16 cellular contexts compared by ENCODE assay signal in genomic region chr1:94753171-94753972, GRCh38.
DNase-seq lines count a peak whose midpoint lies in the region; ATAC-seq, FAIRE-seq and TF ChIP-seq lines count a peak whose summit lies in the region.
"Had no signal": no experiment of that assay in that cellular context is flagged by ENCODE, and none has a peak within 500 bp of the region (broad histone marks: within the 10 kb centered on the region; RNA-seq: fewer than 3 reads in every experiment).

No MANE protein-coding gene starts in this region.

- TF ChIP-seq RAD21 in A549 (conservative IDR thresholded peaks at IDR 0.05 in 1 of 2, IDR thresholded peaks at IDR 0.05 in 1 of 2), result no peak

- no peak for TF ChIP-seq EP300 in A549 (IDR thresholded peaks at IDR 0.05)

- no peak for DNase-seq in A549 (ENCODE audit: low read depth in 1 of 2, low spot score in 1 of 2)
- DNase-seq in Peyer's patch, result no peak
- peak; percentile 80 for DNase-seq in Right ventricle myocardium superior
- no peak for DNase-seq in mesothelial cell of epicardium (ENCODE audit: low spot score in 2 of 2, unreplicated experiment in 2 of 2)
- no peak for DNase-seq in activated T-cell treated with anti-CD3 and anti-CD28 coated beads, Interleukin-2, amount 50 U/mL, for 4 hours
- DNase-seq: activated T-cell treated with anti-CD3 and anti-CD28 coated beads, Interleukin-2, amount 50 U/mL, for 24 hours; amniotic stem cell; COR-L47; foreskin keratinocyte; islet precursor cell; MM.1S; NCI-H2107 had no signal

- CTCF ChIA-PET in A549 (lab: Yijun Ruan, JAX), result interaction anchor here (0.6 to 1.0 kb wide), 3 partner anchors 8 to 112 kb away, joined by 3 to 4 read pairs (median 3); no protein-coding TSS in a partner anchor

- no peaks in the 10 kb centered on the region for H3K27me3 ChIP-seq in Peyer's patch
- H3K27me3 ChIP-seq: foreskin keratinocyte, neutrophil had no signal

- POLR2A ChIA-PET in A549 (lab: Yijun Ruan, JAX), result no interaction called here

- peaks cover 29% of the 10 kb centered on the region for H3K4me1 Mint-ChIP-seq in mesothelial cell of epicardium
- H3K4me1 Mint-ChIP-seq in activated T-cell treated with anti-CD3 and anti-CD28 coated beads, Interleukin-2, amount 50 U/mL, for 4 hours (ENCODE audit: low read depth), result no peaks in the 10 kb centered on the region

- intact Hi-C loops in Right ventricle myocardium superior (cut with DNase I), result no loop called here

- H3K4me1 ChIP-seq in A549 (peaks cover 19% of the 10 kb centered on the region), Peyer's patch (no peaks in the 10 kb centered on the region)
- H3K4me1 ChIP-seq: foreskin keratinocyte had no signal

- FAIRE-seq in A549 (lab: Jason Lieb, UNC), result no peak

- H3K36me3 ChIP-seq in Peyer's patch, result no peaks in the 10 kb centered on the region
- H3K36me3 ChIP-seq: neutrophil had no signal

- no peak for TF ChIP-seq CTCF in A549 (IDR thresholded peaks at IDR 0.05)
- no peak for TF ChIP-seq CTCF in Peyer's patch (IDR thresholded peaks at IDR 0.05)
- TF ChIP-seq CTCF in mesothelial cell of epicardium (IDR thresholded peaks at IDR 0.05; ENCODE audit: unreplicated experiment), result no peak

- TF ChIP-seq POLR2A in A549 (IDR thresholded peaks at IDR 0.05; ENCODE audit: low read length) (no peak), Peyer's patch (IDR thresholded peaks at IDR 0.05) (no peak)

- H3K9me3 Mint-ChIP-seq in mesothelial cell of epicardium, result peaks cover 14% of the 10 kb centered on the region
- H3K9me3 Mint-ChIP-seq in activated T-cell treated with anti-CD3 and anti-CD28 coated beads, Interleukin-2, amount 50 U/mL, for 4 hours, result peaks cover 7% of the 10 kb centered on the region

- peak overlapping the region; percentile 73 for H3K27ac Mint-ChIP-seq in mesothelial cell of epicardium
- H3K27ac Mint-ChIP-seq: activated T-cell treated with anti-CD3 and anti-CD28 coated beads, Interleukin-2, amount 50 U/mL, for 24 hours had no signal

- H3K27ac ChIP-seq in A549, result peak overlapping the region; percentile 40 to 60; a peak in 3 of 6 replicates
- peak overlapping the region in 3 of 4 donors; percentile 10 to 44 (median 14) for H3K27ac ChIP-seq in Peyer's patch
- H3K27ac ChIP-seq: foreskin keratinocyte, neutrophil had no signal

- 54% methylated on average over 6 of the region's 6 CpGs for WGBS in A549 (ENCODE audit: missing lambda C conversion rate)

- H3K9me3 ChIP-seq in A549 (peaks cover 4% of the 10 kb centered on the region), Peyer's patch (no peaks in the 10 kb centered on the region)
- H3K9me3 ChIP-seq: neutrophil had no signal

- H3K36me3 Mint-ChIP-seq in mesothelial cell of epicardium, result peaks cover 10% of the 10 kb centered on the region
- no peaks in the 10 kb centered on the region for H3K36me3 Mint-ChIP-seq in activated T-cell treated with anti-CD3 and anti-CD28 coated beads, Interleukin-2, amount 50 U/mL, for 4 hours (ENCODE audit: insufficient read depth)

- H3K4me3 Mint-ChIP-seq in mesothelial cell of epicardium, result no peak overlapping the region
- no peak overlapping the region for H3K4me3 Mint-ChIP-seq in activated T-cell treated with anti-CD3 and anti-CD28 coated beads, Interleukin-2, amount 50 U/mL, for 4 hours
- H3K4me3 Mint-ChIP-seq: activated T-cell treated with anti-CD3 and anti-CD28 coated beads, Interleukin-2, amount 50 U/mL, for 24 hours had no signal

- no peaks in the 10 kb centered on the region for H3K27me3 Mint-ChIP-seq in mesothelial cell of epicardium (ENCODE audit: low read depth)
- peaks cover 13% of the 10 kb centered on the region for H3K27me3 Mint-ChIP-seq in activated T-cell treated with anti-CD3 and anti-CD28 coated beads, Interleukin-2, amount 50 U/mL, for 4 hours (ENCODE audit: low read depth)

- H3K4me2 ChIP-seq in A549, result peak overlapping the region; percentile 19; the same call in 1 of the 3 replicates

- H3K4me3 ChIP-seq in A549 (no peak overlapping the region), Peyer's patch (no peak overlapping the region)

- no peak; a peak in 1 of 6 replicates for ATAC-seq in A549
- peak; percentile 90 for ATAC-seq in Right ventricle myocardium superior (ENCODE audit: poor library complexity)
- ATAC-seq in HG02852 (IDR thresholded peaks at IDR 0.05; ENCODE audit: unreplicated experiment), result no peak
- no peak for ATAC-seq in HG03097 (IDR thresholded peaks at IDR 0.05; ENCODE audit: low FRiP score, unreplicated experiment)
- no peak for ATAC-seq in HG03378 (IDR thresholded peaks at IDR 0.05; ENCODE audit: unreplicated experiment)
- ATAC-seq in activated T-cell treated with anti-CD3 and anti-CD28 coated beads, Interleukin-2, amount 50 U/mL, for 4 hours, result no peak
- ATAC-seq: foreskin keratinocyte had no signal

TF ChIP-seq in A549, 52 proteins besides CTCF, POLR2A, EP300 and RAD21:
- TF ChIP-seq NPAS2 (CRISPR knock-in tag; IDR thresholded peaks at IDR 0.05; ENCODE audit: borderline replicate concordance) (no peak), CHD4 (IDR thresholded peaks at IDR 0.05; ENCODE audit: borderline replicate concordance) (no peak), E2F6 (IDR thresholded peaks at IDR 0.05; ENCODE audit: borderline replicate concordance, low read depth) (no peak), REST (IDR thresholded peaks at IDR 0.05) (no peak)
TF ChIP-seq in A549: peak in this region for 0.
